ENCODE assay signal across 18 cellular contexts in the genomic region with DNA sequence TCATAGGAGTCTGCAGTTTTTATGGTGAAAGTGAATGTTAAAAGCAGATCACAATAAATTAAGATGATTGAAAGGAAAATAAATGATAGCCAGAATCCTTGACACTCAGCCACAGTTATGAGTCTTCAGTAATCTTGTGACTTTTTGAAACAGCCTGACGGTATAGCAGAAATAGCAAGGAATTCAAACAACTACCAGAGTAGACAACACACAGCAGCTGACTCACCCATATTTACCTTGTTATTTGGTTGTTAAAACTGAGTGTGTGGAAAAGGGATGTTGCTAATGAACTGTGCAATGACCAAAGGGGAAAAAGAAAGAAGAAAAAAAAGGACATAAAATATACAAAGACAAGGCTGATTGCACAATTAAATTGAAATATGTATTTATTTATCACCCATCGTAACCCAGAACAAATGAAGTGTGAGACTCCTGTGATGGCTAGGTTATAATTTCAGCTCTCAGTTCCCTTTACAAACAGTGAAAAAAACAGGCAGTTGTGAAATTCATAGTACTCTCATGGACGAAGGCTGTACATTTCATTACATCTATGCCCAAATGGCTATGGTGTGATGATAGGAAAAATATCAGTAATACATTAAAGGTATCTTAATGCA.
A peak's percentile ranks its signal among the peaks of the same experiment; 100 is the strongest.
DNase-seq lines count a peak whose midpoint lies in the region; ATAC-seq and TF ChIP-seq lines count a peak whose summit lies in the region.
"Had no signal": no experiment of that assay in that cellular context is flagged by ENCODE, and none has a peak within 500 bp of the region (broad histone marks: within the 10 kb centered on the region; RNA-seq: fewer than 3 reads in every experiment).

No MANE protein-coding gene starts in this region.

- ATAC-seq in HG03520 (IDR thresholded peaks at IDR 0.05; ENCODE audit: unreplicated experiment) = no peak
- no peak for ATAC-seq in omental fat pad (ENCODE audit: low FRiP score)
- ATAC-seq: K562 had no signal

- no peak overlapping the region for H3K23ac ChIP-seq in mesenchymal stem cell (ENCODE audit: low read length in 2 of 2)

- no peak overlapping the region for H2BK12ac ChIP-seq in mesenchymal stem cell (ENCODE audit: low read length in 2 of 2)

- H4K91ac ChIP-seq in mesenchymal stem cell (ENCODE audit: low read length) = no peak overlapping the region

- H3K27ac ChIP-seq in mesenchymal stem cell (ENCODE audit: low read length, poor library complexity, severe bottlenecking) = no peak overlapping the region
- H3K27ac ChIP-seq: BLaER1 treated with 17β-estradiol and CSF1 and Interleukin-3, amounts not matched to agents 10 nM and 100 nM; Peyer's patch had no signal

- no peaks in the 10 kb centered on the region for H3K79me1 ChIP-seq in mesenchymal stem cell (replicated peaks; ENCODE audit: low read length, poor library complexity, severe bottlenecking)

- H3K9me3 ChIP-seq in mesenchymal stem cell (ENCODE audit: control insufficient read depth, low read length) = peaks cover 7% of the 10 kb centered on the region
- H3K9me3 ChIP-seq: HAP-1, Peyer's patch had no signal

- H3K4me3 ChIP-seq in epithelial cell of esophagus (ENCODE audit: low read length) = no peak overlapping the region
- H3K4me3 ChIP-seq in mesenchymal stem cell (ENCODE audit: insufficient read depth in 1 of 2, low read depth in 1 of 2, low read length in 2 of 2) = no peak overlapping the region
- H3K4me3 ChIP-seq: BLaER1 treated with 17β-estradiol and CSF1 and Interleukin-3, amounts not matched to agents 10 nM and 100 nM; HAP-1; K562; Peyer's patch had no signal

- peak overlapping the region; percentile 11 for H3K9ac ChIP-seq in mesenchymal stem cell (ENCODE audit: low read length)
- H3K9ac ChIP-seq: BLaER1 treated with 17β-estradiol and CSF1 and Interleukin-3, amounts not matched to agents 10 nM and 100 nM had no signal

- no peak overlapping the region for H2BK5ac ChIP-seq in mesenchymal stem cell (ENCODE audit: low read depth, low read length, poor library complexity, severe bottlenecking)

- H4K8ac ChIP-seq in mesenchymal stem cell (ENCODE audit: low read length) = no peak overlapping the region

- no peak overlapping the region for H2AK5ac ChIP-seq in mesenchymal stem cell (ENCODE audit: low read length, severe bottlenecking)

- 60% methylated on average over 1 of the region's 3 CpGs for WGBS in mesenchymal stem cell

- H3K14ac ChIP-seq in mesenchymal stem cell (ENCODE audit: low read length in 2 of 2) = no peak overlapping the region

- TF ChIP-seq CTCF in epithelial cell of esophagus (IDR thresholded peaks at IDR 0.05; ENCODE audit: insufficient read depth, low read depth, low read length, missing control alignments) (no peak), omental fat pad (IDR thresholded peaks at IDR 0.05) (no peak)

- H2AFZ ChIP-seq in mesenchymal stem cell (ENCODE audit: low read depth, low read length) = no peak overlapping the region

- peak; percentile 24 for DNase-seq in ELR (ENCODE audit: low read depth)
- peak; percentile 25 for DNase-seq in M059J (ENCODE audit: low read depth)
- peak; percentile 14 for DNase-seq in epithelial cell of esophagus (ENCODE audit: low read depth)
- DNase-seq in mesenchymal stem cell = no peak
- no peak for DNase-seq in omental fat pad (ENCODE audit: low spot score)
- no peak for DNase-seq in NCI-H128 (lab: John Stamatoyannopoulos, UW; ENCODE audit: unreplicated experiment)
- DNase-seq: CD8-positive, alpha-beta memory T cell; DND-41; GF-D8; NCI-H1436 treated with DMSO at 0.1 percent for 48 hours; NCI-H2081; NCI-H510A; Peyer's patch; Right ventricle myocardium superior had no signal

- H3K18ac ChIP-seq in mesenchymal stem cell (ENCODE audit: low read depth in 1 of 2, low read length in 2 of 2) = no peak overlapping the region

- no peaks in the 10 kb centered on the region for H3K36me3 ChIP-seq in mesenchymal stem cell (ENCODE audit: control insufficient read depth in 1 of 2, insufficient read depth in 2 of 2, low read depth in 1 of 2, low read length in 2 of 2)
- H3K36me3 ChIP-seq: BLaER1 treated with 17β-estradiol and CSF1 and Interleukin-3, amounts not matched to agents 10 nM and 100 nM; HAP-1; Peyer's patch had no signal

- H3K4me1 ChIP-seq in mesenchymal stem cell (ENCODE audit: control insufficient read depth, insufficient read depth, low read depth, low read length) = no peaks in the 10 kb centered on the region
- H3K4me1 ChIP-seq: BLaER1 treated with 17β-estradiol and CSF1 and Interleukin-3, amounts not matched to agents 10 nM and 100 nM; HAP-1; Peyer's patch had no signal

- H2BK15ac ChIP-seq in mesenchymal stem cell (ENCODE audit: low read depth, poor library complexity, severe bottlenecking) = no peak overlapping the region

- H3K27me3 ChIP-seq in mesenchymal stem cell (ENCODE audit: control insufficient read depth in 1 of 2, insufficient read depth in 1 of 2, low read length in 2 of 2) = no peaks in the 10 kb centered on the region
- H3K27me3 ChIP-seq: BLaER1 treated with 17β-estradiol and CSF1 and Interleukin-3, amounts not matched to agents 10 nM and 100 nM; Peyer's patch had no signal

- H3K4ac ChIP-seq in mesenchymal stem cell (ENCODE audit: low read depth in 1 of 2, low read length in 2 of 2) = no peak overlapping the region

- H2BK120ac ChIP-seq in mesenchymal stem cell (ENCODE audit: low read depth, low read length) = no peak overlapping the region

- H3K4me2 ChIP-seq in mesenchymal stem cell (ENCODE audit: low read length, poor library complexity, severe bottlenecking) = no peak overlapping the region
- H3K4me2 ChIP-seq: BLaER1 treated with 17β-estradiol and CSF1 and Interleukin-3, amounts not matched to agents 10 nM and 100 nM had no signal

Comparison
In these comparisons a context has a peak if more than half of its experiments do, and no peak if none do; other contexts are left out.
1. DNase-seq: peak in ELR (single experiment), M059J (single experiment) and epithelial cell of esophagus (single experiment); none in mesenchymal stem cell (single experiment), omental fat pad (single experiment) and NCI-H128 (single experiment).